Comparison of ENCODE assay signal across 1 cellular context in genomic region chr13:95756072-95756471, GRCh38.
TF ChIP-seq lines count a peak whose summit lies in the region.

No MANE protein-coding gene starts in this region.

TF ChIP-seq in HEK293, 187 proteins besides CTCF, POLR2A, EP300 and RAD21 (continued from another document):
- TF ChIP-seq PRDM10 (tag by site-specific recombination; IDR thresholded peaks at IDR 0.05), result peak; percentile 21; the same call in 1 of the 2 replicates
